ENCODE assay signal across 10 cellular contexts in genomic region chr17:33814852-33815251, GRCh38.
"Had no signal": no experiment of that assay in that cellular context is flagged by ENCODE, and none has a peak within 500 bp of the region (broad histone marks: within the 10 kb centered on the region; RNA-seq: fewer than 3 reads in every experiment).

No MANE protein-coding gene starts in this region.

- ATAC-seq: HCT116, HepG2 had no signal

- DNase-seq: GM23248, GOT3, H7, KBM-7 had no signal

- H3K27ac ChIP-seq: GM23248, HL-60, KMS-11 had no signal

- H3K36me3 ChIP-seq: HAP-1 had no signal

- H3K9me3 ChIP-seq: HAP-1 had no signal

- H3K27ac Mint-ChIP-seq: IgD-negative memory B cell had no signal

- H3K4me1 Mint-ChIP-seq: IgD-negative memory B cell had no signal

- H3K36me3 Mint-ChIP-seq: IgD-negative memory B cell had no signal

- H3K4me1 ChIP-seq: HAP-1 had no signal

- H3K4me3 ChIP-seq: GM23248, HAP-1 had no signal

- H3K9me3 Mint-ChIP-seq: IgD-negative memory B cell had no signal

- H3K9ac ChIP-seq: GM23248, KMS-11 had no signal

- H3K4me3 Mint-ChIP-seq: IgD-negative memory B cell had no signal

- H3K4me2 ChIP-seq: KMS-11 had no signal
